In the genomic region with DNA sequence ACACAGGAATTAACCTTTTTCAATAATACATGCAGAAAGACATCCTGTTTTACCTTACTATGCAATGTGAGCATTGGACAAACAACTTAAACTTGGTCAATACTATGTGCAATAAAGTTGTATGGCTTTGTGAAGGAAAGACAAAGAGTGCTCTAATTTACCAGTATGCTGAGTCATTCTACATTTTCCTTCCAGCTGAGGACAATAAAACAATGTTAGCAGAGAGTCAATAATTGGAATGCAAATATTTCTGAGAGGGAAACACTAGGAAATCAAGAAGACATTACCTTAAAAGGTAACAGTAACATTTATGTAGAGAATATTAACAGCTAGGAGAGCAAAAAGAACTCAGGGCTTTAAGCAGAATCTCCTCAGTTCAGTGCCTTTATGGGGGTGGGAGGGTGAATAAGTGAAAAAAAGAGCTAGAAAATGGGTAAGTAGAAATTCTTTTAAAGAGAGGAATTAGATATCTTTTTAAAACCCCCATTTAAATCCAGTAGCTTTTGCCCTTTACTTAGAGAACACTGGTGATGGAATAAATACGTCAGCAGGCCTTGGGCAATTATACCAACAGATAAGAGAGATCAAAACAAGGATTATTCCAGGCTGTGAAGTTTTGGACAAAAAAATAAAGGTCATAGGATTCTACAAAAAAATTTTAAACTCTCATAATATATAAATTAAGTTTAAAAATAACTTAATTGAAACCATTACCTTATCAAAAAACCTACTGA, we compare ENCODE assay signal across 11 cellular contexts. TPM values are rescaled to one million over a fixed set of nuclear protein-coding genes. Genes with fewer than 3 reads are reported as not detected.
DNase-seq lines count a peak whose midpoint lies in the region; ATAC-seq and TF ChIP-seq lines count a peak whose summit lies in the region.
"Had no signal": no experiment of that assay in that cellular context is flagged by ENCODE, and none has a peak within 500 bp of the region (broad histone marks: within the 10 kb centered on the region; RNA-seq: fewer than 3 reads in every experiment).

No MANE protein-coding gene starts in this region.

- no peak for TF ChIP-seq CTCF in endodermal cell (conservative IDR thresholded peaks at IDR 0.05)

- peaks cover 7% of the 10 kb centered on the region for H3K36me3 Mint-ChIP-seq in endodermal cell (ENCODE audit: low read depth)
- H3K36me3 Mint-ChIP-seq in natural killer cell treated with Interleukin-12 subunit alpha and Interleukin-12 subunit beta and Interleukin-15 and Interleukin-18, amount 100 ng/mL, for 72 hours: peaks cover 3% of the 10 kb centered on the region

- no peak overlapping the region for H3K9ac ChIP-seq in endodermal cell (ENCODE audit: extremely low read depth, low read length, poor library complexity, severe bottlenecking)

- H3K27ac ChIP-seq in endodermal cell (ENCODE audit: low read depth, low read length): no peak overlapping the region
- H3K27ac ChIP-seq: esophagus muscularis mucosa, tibial artery had no signal

- H3K9me3 Mint-ChIP-seq in endodermal cell: no peaks in the 10 kb centered on the region
- H3K9me3 Mint-ChIP-seq in natural killer cell treated with Interleukin-12 subunit alpha and Interleukin-12 subunit beta and Interleukin-15 and Interleukin-18, amount 100 ng/mL, for 72 hours: no peaks in the 10 kb centered on the region

- no peaks in the 10 kb centered on the region for H3K4me1 ChIP-seq in endodermal cell (ENCODE audit: control insufficient read depth, insufficient read depth, low read length)
- H3K4me1 ChIP-seq: tibial artery had no signal

- no peaks in the 10 kb centered on the region for H3K36me3 ChIP-seq in endodermal cell (ENCODE audit: control insufficient read depth, insufficient read depth, low read length)

- no peaks in the 10 kb centered on the region for H3K27me3 ChIP-seq in endodermal cell (ENCODE audit: control insufficient read depth, insufficient read depth, low read length, poor library complexity, severe bottlenecking)
- H3K27me3 ChIP-seq: esophagus muscularis mucosa, tibial artery had no signal

- peak overlapping the region; percentile 23 for H3K27ac Mint-ChIP-seq in endodermal cell
- H3K27ac Mint-ChIP-seq in natural killer cell treated with Interleukin-12 subunit alpha and Interleukin-12 subunit beta and Interleukin-15 and Interleukin-18, amount 100 ng/mL, for 72 hours: no peak overlapping the region

- ATAC-seq in natural killer cell treated with Interleukin-12 subunit alpha and Interleukin-12 subunit beta and Interleukin-15 and Interleukin-18, amount 100 ng/mL, for 72 hours: no peak
- no peak for ATAC-seq in HG02840 (IDR thresholded peaks at IDR 0.05; ENCODE audit: low FRiP score, unreplicated experiment)

- no peak overlapping the region for H3K4me3 ChIP-seq in endodermal cell (ENCODE audit: low read length)
- H3K4me3 ChIP-seq: esophagus muscularis mucosa, tibial artery had no signal

- no peak overlapping the region for H3K4me3 Mint-ChIP-seq in endodermal cell
- H3K4me3 Mint-ChIP-seq in natural killer cell treated with Interleukin-12 subunit alpha and Interleukin-12 subunit beta and Interleukin-15 and Interleukin-18, amount 100 ng/mL, for 72 hours: no peak overlapping the region

- whole genome bisulfite sequencing in endodermal cell (ENCODE audit: insufficient coverage in 1 of 2, insufficient read length in 1 of 2), 2 experiments: 88% methylated on average over 1 of the region's 1 CpG; no CpG with 5 or more reads in 1 of the 2 experiments

- H3K27me3 Mint-ChIP-seq in endodermal cell (ENCODE audit: insufficient read depth): no peaks in the 10 kb centered on the region
- no peaks in the 10 kb centered on the region for H3K27me3 Mint-ChIP-seq in natural killer cell treated with Interleukin-12 subunit alpha and Interleukin-12 subunit beta and Interleukin-15 and Interleukin-18, amount 100 ng/mL, for 72 hours

- DNase-seq in GM03348 (ENCODE audit: low spot score) (peak; percentile 37), NCI-H2081 treated with DMSO at 0.1 percent for 48 hours (lab: John Stamatoyannopoulos, UW) (peak; percentile 40), endodermal cell (no peak), non-pigmented ciliary epithelial cell (ENCODE audit: low read depth) (peak; percentile 32), SIG-M5 (lab: John Stamatoyannopoulos, UW) (no peak), HPDE6-E6E7 (ENCODE audit: extremely low spot score) (no peak)
- DNase-seq in natural killer cell treated with Interleukin-12 subunit alpha and Interleukin-12 subunit beta and Interleukin-15 and Interleukin-18, amount 100 ng/mL, for 72 hours (ENCODE audit: low spot score): no peak
- DNase-seq: tibial artery had no signal

- peaks cover 19% of the 10 kb centered on the region for H3K4me1 Mint-ChIP-seq in endodermal cell
- H3K4me1 Mint-ChIP-seq in natural killer cell treated with Interleukin-12 subunit alpha and Interleukin-12 subunit beta and Interleukin-15 and Interleukin-18, amount 100 ng/mL, for 72 hours (ENCODE audit: low read depth in 2 of 2): no peaks in the 10 kb centered on the region

- no peaks in the 10 kb centered on the region for H3K9me3 ChIP-seq in endodermal cell (ENCODE audit: control insufficient read depth, low read length)
- H3K9me3 ChIP-seq: esophagus muscularis mucosa, tibial artery had no signal

RNA-seq across cellular contexts. Expression of a gene that starts 11.6 kb away (rescaled TPM):
- not detected for total RNA-seq in endodermal cell
- 1.1 TPM for polyA plus RNA-seq in endodermal cell (2013, experiment 1 of 2)
- not detected for polyA plus RNA-seq in endodermal cell (2013, experiment 2 of 2)
- total RNA-seq in natural killer cell treated with Interleukin-12 subunit alpha and Interleukin-12 subunit beta and Interleukin-15 and Interleukin-18, amount 100 ng/mL, for 72 hours: 1 to 10 TPM in 1 of 2 donors, under 1 TPM in 1; 1.00 to 1.8 TPM
- total RNA-seq: skeletal muscle tissue had no signal

RNA-seq across cellular contexts. Expression of a gene that starts 48.7 kb away (rescaled TPM):
- total RNA-seq in endodermal cell: 10 to 100 TPM; 19.6 to 23.0 TPM
- 16.7 TPM for polyA plus RNA-seq in endodermal cell (2013, experiment 1 of 2)
- polyA plus RNA-seq in endodermal cell (2013, experiment 2 of 2): 14.5 TPM
- 10 to 100 TPM; 19.5 to 25.3 TPM for total RNA-seq in natural killer cell treated with Interleukin-12 subunit alpha and Interleukin-12 subunit beta and Interleukin-15 and Interleukin-18, amount 100 ng/mL, for 72 hours

RNA-seq across cellular contexts. Expression of a gene that starts 48.9 kb away (rescaled TPM):
- total RNA-seq in endodermal cell: 10 to 100 TPM; 42.6 to 51.1 TPM
- 27.9 TPM for polyA plus RNA-seq in endodermal cell (2013, experiment 1 of 2)
- polyA plus RNA-seq in endodermal cell (2013, experiment 2 of 2): 27.2 TPM
- 10 to 100 TPM; 18.6 to 19.9 TPM for total RNA-seq in natural killer cell treated with Interleukin-12 subunit alpha and Interleukin-12 subunit beta and Interleukin-15 and Interleukin-18, amount 100 ng/mL, for 72 hours

Comparison
In these comparisons a context has a peak if more than half of its experiments do, and no peak if none do; other contexts are left out.
1. DNase-seq: peak in GM03348 (single experiment), NCI-H2081 treated with DMSO at 0.1 percent for 48 hours (single experiment) and non-pigmented ciliary epithelial cell (single experiment); none in endodermal cell (single experiment), SIG-M5 (single experiment), natural killer cell treated with Interleukin-12 subunit alpha and Interleukin-12 subunit beta and Interleukin-15 and Interleukin-18, amount 100 ng/mL, for 72 hours (single experiment) and HPDE6-E6E7 (single experiment).